1 cellular context compared by ENCODE assay signal in the genomic region with DNA sequence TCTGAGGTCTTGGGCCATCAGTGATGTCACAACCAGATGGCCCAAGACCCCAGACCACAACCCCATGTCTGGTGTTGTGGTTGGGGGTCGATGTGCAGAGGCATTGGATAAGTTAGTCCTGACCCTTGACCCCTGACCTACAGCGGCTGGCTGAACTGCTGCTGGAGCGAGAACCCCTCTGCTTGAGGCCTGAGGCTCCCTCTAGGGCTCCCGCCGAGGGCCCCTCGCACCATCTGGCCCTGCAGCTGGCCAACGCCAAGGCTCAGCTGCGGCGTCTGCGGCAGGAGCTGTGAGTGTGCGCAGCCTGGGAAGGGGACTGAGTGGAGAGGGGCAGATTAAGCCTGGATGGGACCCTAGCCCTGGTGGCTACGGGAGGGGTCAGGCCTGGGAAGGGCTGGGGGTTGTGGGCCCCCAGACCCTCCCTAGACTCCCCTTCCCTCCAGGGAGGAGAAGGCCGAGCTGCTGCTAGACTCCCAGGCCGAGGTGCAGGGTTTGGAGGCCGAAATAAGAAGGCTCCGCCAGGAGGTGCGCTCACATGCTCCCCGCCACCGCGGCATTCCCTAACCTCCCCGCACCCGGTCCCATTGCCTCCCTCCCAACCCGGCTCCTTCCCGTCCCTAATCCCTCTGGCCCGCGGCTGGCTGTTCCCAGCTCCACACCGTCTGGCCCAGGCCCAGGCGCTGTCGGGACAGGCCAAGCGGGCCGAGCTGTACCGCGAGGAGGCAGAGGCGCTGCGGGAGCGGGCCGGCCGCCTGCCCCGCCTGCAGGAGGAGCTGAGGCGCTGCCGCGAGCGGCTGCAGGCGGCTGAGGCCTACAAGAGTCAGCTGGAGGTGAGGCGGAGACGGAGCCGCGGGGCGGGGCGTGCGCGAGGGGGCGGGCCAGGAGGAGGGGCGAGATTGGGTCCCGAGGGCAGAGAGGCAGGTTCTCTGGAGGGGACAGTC.
TF ChIP-seq lines count a peak whose summit lies in the region.

No MANE protein-coding gene starts in this region.

TF ChIP-seq in HepG2, 621 proteins besides CTCF, POLR2A, EP300 and RAD21 (continued from another document):
- TF ChIP-seq, protein P1, sequence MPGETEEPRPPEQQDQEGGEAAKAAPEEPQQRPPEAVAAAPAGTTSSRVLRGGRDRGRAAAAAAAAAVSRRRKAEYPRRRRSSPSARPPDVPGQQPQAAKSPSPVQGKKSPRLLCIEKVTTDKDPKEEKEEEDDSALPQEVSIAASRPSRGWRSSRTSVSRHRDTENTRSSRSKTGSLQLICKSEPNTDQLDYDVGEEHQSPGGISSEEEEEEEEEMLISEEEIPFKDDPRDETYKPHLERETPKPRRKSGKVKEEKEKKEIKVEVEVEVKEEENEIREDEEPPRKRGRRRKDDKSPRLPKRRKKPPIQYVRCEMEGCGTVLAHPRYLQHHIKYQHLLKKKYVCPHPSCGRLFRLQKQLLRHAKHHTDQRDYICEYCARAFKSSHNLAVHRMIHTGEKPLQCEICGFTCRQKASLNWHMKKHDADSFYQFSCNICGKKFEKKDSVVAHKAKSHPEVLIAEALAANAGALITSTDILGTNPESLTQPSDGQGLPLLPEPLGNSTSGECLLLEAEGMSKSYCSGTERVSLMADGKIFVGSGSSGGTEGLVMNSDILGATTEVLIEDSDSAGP (CRISPR knock-in tag; IDR thresholded peaks at IDR 0.05; ENCODE audit: borderline replicate concordance): peak; percentile 37; the same call in 1 of the 2 replicates
- TF ChIP-seq, protein P2, sequence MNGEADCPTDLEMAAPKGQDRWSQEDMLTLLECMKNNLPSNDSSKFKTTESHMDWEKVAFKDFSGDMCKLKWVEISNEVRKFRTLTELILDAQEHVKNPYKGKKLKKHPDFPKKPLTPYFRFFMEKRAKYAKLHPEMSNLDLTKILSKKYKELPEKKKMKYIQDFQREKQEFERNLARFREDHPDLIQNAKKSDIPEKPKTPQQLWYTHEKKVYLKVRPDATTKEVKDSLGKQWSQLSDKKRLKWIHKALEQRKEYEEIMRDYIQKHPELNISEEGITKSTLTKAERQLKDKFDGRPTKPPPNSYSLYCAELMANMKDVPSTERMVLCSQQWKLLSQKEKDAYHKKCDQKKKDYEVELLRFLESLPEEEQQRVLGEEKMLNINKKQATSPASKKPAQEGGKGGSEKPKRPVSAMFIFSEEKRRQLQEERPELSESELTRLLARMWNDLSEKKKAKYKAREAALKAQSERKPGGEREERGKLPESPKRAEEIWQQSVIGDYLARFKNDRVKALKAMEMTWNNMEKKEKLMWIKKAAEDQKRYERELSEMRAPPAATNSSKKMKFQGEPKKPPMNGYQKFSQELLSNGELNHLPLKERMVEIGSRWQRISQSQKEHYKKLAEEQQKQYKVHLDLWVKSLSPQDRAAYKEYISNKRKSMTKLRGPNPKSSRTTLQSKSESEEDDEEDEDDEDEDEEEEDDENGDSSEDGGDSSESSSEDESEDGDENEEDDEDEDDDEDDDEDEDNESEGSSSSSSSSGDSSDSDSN (CRISPR knock-in tag; IDR thresholded peaks at IDR 0.05): peak; percentile 83
- TF ChIP-seq RFX3 (CRISPR knock-in tag; IDR thresholded peaks at IDR 0.05): no peak
- TF ChIP-seq SPEN (CRISPR knock-in tag; IDR thresholded peaks at IDR 0.05; ENCODE audit: low read depth): peak; percentile 62; the same call in 1 of the 2 replicates
- TF ChIP-seq MTF2 (CRISPR knock-in tag; IDR thresholded peaks at IDR 0.05; ENCODE audit: borderline replicate concordance): 0 out of 2 replicates have a peak, but pooled peaks have one; percentile 75
